ENCODE assay signal across 17 cellular contexts in genomic region chr1:11946647-11947046, GRCh38. TPM values are rescaled to one million over a fixed set of nuclear protein-coding genes. Genes with fewer than 3 reads are reported as not detected.
DNase-seq lines count a peak whose midpoint lies in the region; ATAC-seq and TF ChIP-seq lines count a peak whose summit lies in the region.
"Had no signal": no experiment of that assay in that cellular context is flagged by ENCODE, and none has a peak within 500 bp of the region (broad histone marks: within the 10 kb centered on the region; RNA-seq: fewer than 3 reads in every experiment).

No MANE protein-coding gene starts in this region.

- no peaks in the 10 kb centered on the region for H3K27me3 ChIP-seq in CD8-positive, alpha-beta T cell (ENCODE audit: insufficient read depth, low read length)

- H3K9me3 Mint-ChIP-seq in natural killer cell (no peaks in the 10 kb centered on the region), WTC11 (peaks cover 4% of the 10 kb centered on the region)
- H3K9me3 Mint-ChIP-seq in natural killer cell treated with Interleukin-12 subunit alpha and Interleukin-12 subunit beta and Interleukin-15 and Interleukin-18, amount 100 ng/mL, for 72 hours = no peaks in the 10 kb centered on the region
- H3K9me3 Mint-ChIP-seq in CD8-positive, alpha-beta T cell = no peaks in the 10 kb centered on the region

- H3K36me3 ChIP-seq in CD8-positive, alpha-beta T cell (ENCODE audit: insufficient read depth, low read length) = no peaks in the 10 kb centered on the region

- no peak overlapping the region for H3K27ac ChIP-seq in CD8-positive, alpha-beta T cell (ENCODE audit: low read depth, low read length)
- H3K27ac ChIP-seq: C4-2B had no signal

- H3K4me1 Mint-ChIP-seq in natural killer cell = peaks cover 4 to 22% of the 10 kb centered on the region in 2 donors
- H3K4me1 Mint-ChIP-seq in natural killer cell treated with Interleukin-12 subunit alpha and Interleukin-12 subunit beta and Interleukin-15 and Interleukin-18, amount 100 ng/mL, for 72 hours (ENCODE audit: low read depth in 2 of 2) = peaks cover 5 to 9% of the 10 kb centered on the region in 2 donors
- peaks cover 29% of the 10 kb centered on the region for H3K4me1 Mint-ChIP-seq in WTC11
- no peaks in the 10 kb centered on the region for H3K4me1 Mint-ChIP-seq in CD8-positive, alpha-beta T cell (ENCODE audit: low read depth)

- H3K9me3 ChIP-seq in CD8-positive, alpha-beta T cell (ENCODE audit: low read length) = no peaks in the 10 kb centered on the region

- CTCF ChIA-PET in WTC11 (lab: Charles Lee) = interaction anchor here (0.6 to 2.4 kb wide), 2 partner anchors 21 to 132 kb away, joined by 3 to 10 read pairs; no protein-coding TSS in a partner anchor
- CTCF ChIA-PET in CD8-positive, alpha-beta T cell (lab: Charles Lee) = no interaction called here

- TF ChIP-seq CTCF in natural killer cell (IDR thresholded peaks at IDR 0.05) (no peak), WTC11 (IDR thresholded peaks at IDR 0.05) (no peak), fibroblast of mammary gland (conservative IDR thresholded peaks at IDR 0.05; ENCODE audit: control insufficient read depth, insufficient read depth, low read depth, low read length) (no peak)
- TF ChIP-seq CTCF in CD8-positive, alpha-beta T cell (IDR thresholded peaks at IDR 0.05) = no peak

- H3K36me3 Mint-ChIP-seq in natural killer cell = no peaks in the 10 kb centered on the region
- H3K36me3 Mint-ChIP-seq in natural killer cell treated with Interleukin-12 subunit alpha and Interleukin-12 subunit beta and Interleukin-15 and Interleukin-18, amount 100 ng/mL, for 72 hours = peaks cover 5% of the 10 kb centered on the region
- H3K36me3 Mint-ChIP-seq in WTC11 = peaks cover 39% of the 10 kb centered on the region
- no peaks in the 10 kb centered on the region for H3K36me3 Mint-ChIP-seq in CD8-positive, alpha-beta T cell

- POLR2A ChIA-PET in WTC11 (lab: Charles Lee) = no interaction called here
- POLR2A ChIA-PET in CD8-positive, alpha-beta T cell (lab: Charles Lee) = no interaction called here

- H3K27ac Mint-ChIP-seq in natural killer cell = peak overlapping the region; percentile 46 to 60
- no peak overlapping the region for H3K27ac Mint-ChIP-seq in natural killer cell treated with Interleukin-12 subunit alpha and Interleukin-12 subunit beta and Interleukin-15 and Interleukin-18, amount 100 ng/mL, for 72 hours
- H3K27ac Mint-ChIP-seq in WTC11 = peak overlapping the region; percentile 53; the same call in 1 of the 2 replicates
- H3K27ac Mint-ChIP-seq in CD8-positive, alpha-beta T cell = no peak overlapping the region
- H3K27ac Mint-ChIP-seq: HFFc6 had no signal

- H3K4me3 ChIP-seq in fibroblast of mammary gland (ENCODE audit: control insufficient read depth, low read depth, low read length) = no peak overlapping the region
- no peak overlapping the region for H3K4me3 ChIP-seq in CD8-positive, alpha-beta T cell (ENCODE audit: low read depth, low read length)

- no peaks in the 10 kb centered on the region for H3K4me1 ChIP-seq in CD8-positive, alpha-beta T cell (ENCODE audit: insufficient read depth, low read length)

- ATAC-seq in natural killer cell = no peak
- ATAC-seq in natural killer cell treated with Interleukin-12 subunit alpha and Interleukin-12 subunit beta and Interleukin-15 and Interleukin-18, amount 100 ng/mL, for 72 hours = no peak
- ATAC-seq in WTC11 = no peak
- no peak for ATAC-seq in HG02973 (IDR thresholded peaks at IDR 0.05; ENCODE audit: unreplicated experiment)
- ATAC-seq in CD8-positive, alpha-beta T cell = no peak

- H3K27me3 Mint-ChIP-seq in natural killer cell (ENCODE audit: low read depth in 2 of 2) (no peaks in the 10 kb centered on the region), WTC11 (ENCODE audit: low read depth) (no peaks in the 10 kb centered on the region; the same call in 1 of the 2 replicates)
- no peaks in the 10 kb centered on the region for H3K27me3 Mint-ChIP-seq in natural killer cell treated with Interleukin-12 subunit alpha and Interleukin-12 subunit beta and Interleukin-15 and Interleukin-18, amount 100 ng/mL, for 72 hours
- H3K27me3 Mint-ChIP-seq in CD8-positive, alpha-beta T cell (ENCODE audit: low read depth) = no peaks in the 10 kb centered on the region

- intact Hi-C loops in natural killer cell (cut with micrococcal nuclease) = no loop called here
- intact Hi-C loops in CD8-positive, alpha-beta T cell (cut with DNase I, micrococcal nuclease) = no loop called here

- H3K4me3 Mint-ChIP-seq in natural killer cell (no peak overlapping the region), WTC11 (no peak overlapping the region)
- no peak overlapping the region for H3K4me3 Mint-ChIP-seq in natural killer cell treated with Interleukin-12 subunit alpha and Interleukin-12 subunit beta and Interleukin-15 and Interleukin-18, amount 100 ng/mL, for 72 hours
- H3K4me3 Mint-ChIP-seq in CD8-positive, alpha-beta T cell = no peak overlapping the region
- H3K4me3 Mint-ChIP-seq: HFFc6 had no signal

- DNase-seq in natural killer cell = no peak
- no peak for DNase-seq in natural killer cell treated with Interleukin-12 subunit alpha and Interleukin-12 subunit beta and Interleukin-15 and Interleukin-18, amount 100 ng/mL, for 72 hours (ENCODE audit: low spot score)
- DNase-seq in WTC11 (ENCODE audit: low spot score) = no peak
- DNase-seq in fibroblast of mammary gland (ENCODE audit: low read depth) = peak; percentile 25
- DNase-seq in CD8-positive, alpha-beta T cell = no peak
- no peak for DNase-seq in NCI-H2196 (lab: John Stamatoyannopoulos, UW; ENCODE audit: unreplicated experiment)
- DNase-seq in NCI-H1694 (lab: John Stamatoyannopoulos, UW) = no peak
- DNase-seq: GOT3, HFFc6, Kasumi-1, MM.1S, NCI-H1436, NCI-H2081, NCI-H524, SW 1271 had no signal

TF ChIP-seq in WTC11, 78 proteins besides CTCF, POLR2A, EP300 and RAD21 (continues in another document):
- TF ChIP-seq E2F5 (CRISPR knock-in tag; IDR thresholded peaks at IDR 0.05) (no peak), ZBTB43 (CRISPR knock-in tag; IDR thresholded peaks at IDR 0.05) (no peak), ZNF281 (CRISPR knock-in tag; IDR thresholded peaks at IDR 0.05) (no peak), RELA (CRISPR knock-in tag; IDR thresholded peaks at IDR 0.05; ENCODE audit: borderline replicate concordance) (no peak), NR2C2 (CRISPR knock-in tag; IDR thresholded peaks at IDR 0.05) (no peak), ZMAT4 (CRISPR knock-in tag; IDR thresholded peaks at IDR 0.05) (no peak), ZNF423 (CRISPR knock-in tag; IDR thresholded peaks at IDR 0.05) (no peak)

RNA-seq across cellular contexts. Expression of gene PLOD1, which starts 12.1 kb away (rescaled TPM):
- total RNA-seq in natural killer cell = 10 to 100 TPM; 69.8 to 80.5 (median 80.4) TPM
- total RNA-seq in natural killer cell treated with Interleukin-12 subunit alpha and Interleukin-12 subunit beta and Interleukin-15 and Interleukin-18, amount 100 ng/mL, for 72 hours = 10 to 100 TPM; 50.7 to 72.4 TPM
- 46.9 to 73.8 TPM (median 67.3 TPM) in 3 replicates for total RNA-seq in WTC11 (2021)
- 1 to 10 TPM; 2.0 to 2.4 TPM for total RNA-seq in CD8-positive, alpha-beta T cell

RNA-seq across cellular contexts. Expression of gene KIAA2013, which starts 20.4 kb away (rescaled TPM):
- total RNA-seq in natural killer cell = 10 to 100 TPM; 32.0 to 44.8 (median 40.4) TPM
- total RNA-seq in natural killer cell treated with Interleukin-12 subunit alpha and Interleukin-12 subunit beta and Interleukin-15 and Interleukin-18, amount 100 ng/mL, for 72 hours = 10 to 100 TPM; 50.5 to 59.8 TPM
- 45.3 to 50.2 TPM (median 45.6 TPM) in 3 replicates for total RNA-seq in WTC11 (2021)
- 1 to 10 TPM; 8.3 to 8.6 TPM for total RNA-seq in CD8-positive, alpha-beta T cell

RNA-seq across cellular contexts. Expression of gene MFN2, which starts 33.6 kb away (rescaled TPM):
- total RNA-seq in natural killer cell (10 to 100 TPM; 54.7 to 65.9 (median 55.8) TPM), WTC11 (2021) (56.8 to 63.0 TPM (median 59.8 TPM) in 3 replicates)
- total RNA-seq in natural killer cell treated with Interleukin-12 subunit alpha and Interleukin-12 subunit beta and Interleukin-15 and Interleukin-18, amount 100 ng/mL, for 72 hours = 100 to 1,000 TPM in 1 of 2 donors, 10 to 100 TPM in 1; 75.2 to 101 TPM
- 10 to 100 TPM; 41.7 to 46.0 TPM for total RNA-seq in CD8-positive, alpha-beta T cell

Comparison
In these comparisons a context has a peak if more than half of its experiments do, and no peak if none do; other contexts are left out.
1. H3K27ac Mint-ChIP-seq: peak in natural killer cell (2 of 2) and WTC11 (single experiment); none in natural killer cell treated with Interleukin-12 subunit alpha and Interleukin-12 subunit beta and Interleukin-15 and Interleukin-18, amount 100 ng/mL, for 72 hours (0 of 2) and CD8-positive, alpha-beta T cell (single experiment).
2. RNA of gene PLOD1, which starts 12.1 kb away (total RNA-seq): 69.8 to 80.5 TPM in natural killer cell, 50.7 to 72.4 TPM in natural killer cell treated with Interleukin-12 subunit alpha and Interleukin-12 subunit beta and Interleukin-15 and Interleukin-18, amount 100 ng/mL, for 72 hours and 46.9 to 73.8 TPM in WTC11; 2.0 to 2.4 TPM in CD8-positive, alpha-beta T cell; every median in the first group is over 10 times any median in the second.